ENCODE assay signal across 17 cellular contexts in the genomic region with DNA sequence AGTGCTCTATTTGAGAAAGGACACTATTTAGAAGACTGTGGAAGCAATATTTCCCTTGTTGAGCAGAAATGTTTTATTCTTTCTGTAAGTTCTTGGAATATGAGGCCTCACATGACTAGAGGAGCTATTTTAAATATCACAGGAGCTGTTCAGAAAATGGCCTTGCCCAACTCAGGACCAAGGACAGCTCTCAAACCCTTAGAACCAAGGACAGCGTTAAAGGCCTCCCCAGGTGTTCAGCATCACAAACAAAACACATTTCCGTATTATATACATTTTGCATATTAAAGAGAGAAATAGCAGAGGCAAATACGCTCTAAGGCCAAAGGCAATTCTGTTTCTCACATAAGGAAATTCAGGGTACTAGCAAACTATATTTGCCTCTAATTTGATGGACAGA.
DNase-seq lines count a peak whose midpoint lies in the region; ATAC-seq and TF ChIP-seq lines count a peak whose summit lies in the region.
"Had no signal": no experiment of that assay in that cellular context is flagged by ENCODE, and none has a peak within 500 bp of the region (broad histone marks: within the 10 kb centered on the region; RNA-seq: fewer than 3 reads in every experiment).

No MANE protein-coding gene starts in this region.

- H3K79me2 ChIP-seq in DND-41 (ENCODE audit: insufficient read depth, low read length), result no peaks in the 10 kb centered on the region

- DNase-seq in DND-41 (peak; percentile 69), IMR-90 (peak; percentile 3), SJCRH30 (peak; percentile 53 to 82), iPS-NIHi7 (ENCODE audit: extremely low spot score) (peak; percentile 81), NCI-H1092 treated with DMSO at 0.1 percent for 48 hours (lab: John Stamatoyannopoulos, UW) (no peak), posterior cingulate gyrus (no peak)
- no peak for DNase-seq in natural killer cell treated with Interleukin-12 subunit alpha and Interleukin-12 subunit beta and Interleukin-15 and Interleukin-18, amount 100 ng/mL, for 72 hours (ENCODE audit: low spot score)
- DNase-seq: activated CD4-positive, alpha-beta T cell treated with anti-CD3 and anti-CD28 coated beads for 48 hours; activated T-cell treated with anti-CD3 and anti-CD28 coated beads, Interleukin-2, amount 50 U/mL, for 72 hours; aorta; NCI-H1694; NCI-H774; stomach; T-helper 1 cell had no signal

- H4K8ac ChIP-seq in IMR-90 (ENCODE audit: low read depth in 2 of 2, low read length in 2 of 2), result no peak overlapping the region

- H4K20me1 ChIP-seq in DND-41 (ENCODE audit: insufficient read depth, low read length) (no peaks in the 10 kb centered on the region), IMR-90 (ENCODE audit: insufficient read depth, low read length) (no peaks in the 10 kb centered on the region)

- H2BK15ac ChIP-seq in IMR-90 (ENCODE audit: low read depth, low read length), result no peak overlapping the region

- H2AK9ac ChIP-seq in IMR-90 (replicated peaks; ENCODE audit: low read depth, low read length, poor library complexity), result no peak overlapping the region

- no peak overlapping the region for H2BK120ac ChIP-seq in IMR-90 (ENCODE audit: low read depth, low read length)

- H3K4me2 ChIP-seq in DND-41 (ENCODE audit: insufficient read depth, low read length), result no peak overlapping the region
- H3K4me2 ChIP-seq in IMR-90 (ENCODE audit: low read depth, low read length), result no peak overlapping the region

- no peak overlapping the region for H3K14ac ChIP-seq in IMR-90 (replicated peaks; ENCODE audit: low read depth, low read length)

- H3K9me3 ChIP-seq in DND-41 (ENCODE audit: insufficient read depth, low read length, severe bottlenecking), result no peaks in the 10 kb centered on the region
- H3K9me3 ChIP-seq in IMR-90 (ENCODE audit: control insufficient read depth, insufficient read depth, low read length), result peaks cover 16% of the 10 kb centered on the region
- no peaks in the 10 kb centered on the region for H3K9me3 ChIP-seq in SJCRH30 (replicated peaks)

- H2AK5ac ChIP-seq in IMR-90 (ENCODE audit: low read depth, low read length), result no peak overlapping the region

- CTCF ChIA-PET in IMR-90 (lab: Yijun Ruan, JAX), result no interaction called here

- no peaks in the 10 kb centered on the region for H3K4me1 ChIP-seq in DND-41 (ENCODE audit: insufficient read depth, low read length)
- H3K4me1 ChIP-seq in IMR-90 (ENCODE audit: control insufficient read depth, insufficient read depth, low read length), result no peaks in the 10 kb centered on the region
- H3K4me1 ChIP-seq in SJCRH30, result no peaks in the 10 kb centered on the region
- H3K4me1 ChIP-seq: stomach had no signal

- in situ Hi-C loops in IMR-90 (cut with MboI; ENCODE audit: low sequenced_read_pairs), result no loop called here

- peak; percentile 83 for ATAC-seq in DND-41 (ENCODE audit: insufficient read depth, low read depth)
- no peak for ATAC-seq in IMR-90 (ENCODE audit: low read depth)
- no peak for ATAC-seq in natural killer cell treated with Interleukin-12 subunit alpha and Interleukin-12 subunit beta and Interleukin-15 and Interleukin-18, amount 100 ng/mL, for 72 hours
- ATAC-seq in GM21619 (IDR thresholded peaks at IDR 0.05; ENCODE audit: unreplicated experiment), result no peak
- ATAC-seq: activated T-cell treated with anti-CD3 and anti-CD28 coated beads, Interleukin-2, amount 50 U/mL, for 72 hours; sciatic nerve had no signal

- no peaks in the 10 kb centered on the region for H3K4me1 Mint-ChIP-seq in natural killer cell treated with Interleukin-12 subunit alpha and Interleukin-12 subunit beta and Interleukin-15 and Interleukin-18, amount 100 ng/mL, for 72 hours (ENCODE audit: low read depth in 2 of 2)
- H3K4me1 Mint-ChIP-seq: B cell had no signal

- no peaks in the 10 kb centered on the region for H3K9me3 Mint-ChIP-seq in natural killer cell treated with Interleukin-12 subunit alpha and Interleukin-12 subunit beta and Interleukin-15 and Interleukin-18, amount 100 ng/mL, for 72 hours

- no peak overlapping the region for H3K18ac ChIP-seq in IMR-90 (ENCODE audit: low read depth, low read length)

- dilution Hi-C loops in IMR-90 (cut with HindIII; ENCODE audit: low sequenced_read_pairs, unreplicated experiment), result no loop called here

- no peak for TF ChIP-seq RAD21 in IMR-90 (IDR thresholded peaks at IDR 0.05; ENCODE audit: low read length)

- H2BK20ac ChIP-seq in IMR-90 (ENCODE audit: low read depth, low read length), result no peak overlapping the region

- no peak overlapping the region for H4K5ac ChIP-seq in IMR-90 (ENCODE audit: low read depth, low read length)

- H3K23ac ChIP-seq in IMR-90 (ENCODE audit: low read depth, low read length), result no peak overlapping the region

- no peak overlapping the region for H3K9ac ChIP-seq in DND-41 (ENCODE audit: low read depth, low read length)
- H3K9ac ChIP-seq in IMR-90 (ENCODE audit: low read depth, low read length), result no peak overlapping the region

- H3K36me3 Mint-ChIP-seq in natural killer cell treated with Interleukin-12 subunit alpha and Interleukin-12 subunit beta and Interleukin-15 and Interleukin-18, amount 100 ng/mL, for 72 hours, result no peaks in the 10 kb centered on the region

- no peak overlapping the region for H3K4ac ChIP-seq in IMR-90 (ENCODE audit: low read depth, low read length)

- TF ChIP-seq CTCF in DND-41 (IDR thresholded peaks at IDR 0.05; ENCODE audit: borderline replicate concordance, extremely low read depth, low read length, poor library complexity, severe bottlenecking) (no peak), IMR-90 (conservative IDR thresholded peaks at IDR 0.05; ENCODE audit: low read depth, low read length) (no peak)

- no peak overlapping the region for H3K4me3 ChIP-seq in DND-41 (ENCODE audit: low read depth in 1 of 2, low read length in 2 of 2)
- H3K4me3 ChIP-seq in IMR-90 (ENCODE audit: insufficient read depth, low read depth, low read length), result no peak overlapping the region
- H3K4me3 ChIP-seq in SJCRH30, result no peak overlapping the region
- H3K4me3 ChIP-seq: stomach had no signal

- TF ChIP-seq POLR2A in IMR-90 (IDR thresholded peaks at IDR 0.05; ENCODE audit: low read depth, low read length), result no peak

- H3K27me3 ChIP-seq in DND-41 (ENCODE audit: insufficient read depth, low read length, poor library complexity), result no peaks in the 10 kb centered on the region
- no peaks in the 10 kb centered on the region for H3K27me3 ChIP-seq in IMR-90 (ENCODE audit: control insufficient read depth, insufficient read depth, low read length)
- H3K27me3 ChIP-seq in SJCRH30, result no peaks in the 10 kb centered on the region; the same call in 1 of the 2 replicates
- H3K27me3 ChIP-seq: stomach had no signal

- WGBS in IMR-90 (ENCODE audit: extremely low coverage in 2 of 2, insufficient read length in 1 of 2), 2 experiments, result no CpG with 5 or more reads among the region's 3 CpGs

- no peak overlapping the region for H2AFZ ChIP-seq in DND-41 (ENCODE audit: low read depth, low read length)
- no peak overlapping the region for H2AFZ ChIP-seq in IMR-90 (replicated peaks; ENCODE audit: low read length, poor library complexity)

- H3K4me3 Mint-ChIP-seq in natural killer cell treated with Interleukin-12 subunit alpha and Interleukin-12 subunit beta and Interleukin-15 and Interleukin-18, amount 100 ng/mL, for 72 hours, result no peak overlapping the region
- H3K4me3 Mint-ChIP-seq: activated T-cell treated with anti-CD3 and anti-CD28 coated beads, Interleukin-2, amount 50 U/mL, for 72 hours; B cell had no signal

- H2BK5ac ChIP-seq in IMR-90 (ENCODE audit: low read depth, low read length, poor library complexity, severe bottlenecking), result no peak overlapping the region

- H3K9me1 ChIP-seq in IMR-90 (ENCODE audit: insufficient read depth, low read length), result no peaks in the 10 kb centered on the region

- H4K91ac ChIP-seq in IMR-90 (ENCODE audit: insufficient read depth, low read depth, low read length), result no peak overlapping the region

- H3K27me3 Mint-ChIP-seq in natural killer cell treated with Interleukin-12 subunit alpha and Interleukin-12 subunit beta and Interleukin-15 and Interleukin-18, amount 100 ng/mL, for 72 hours, result peaks cover 10 to 18% of the 10 kb centered on the region in 2 donors
- H3K27me3 Mint-ChIP-seq: B cell had no signal

- BruUV-seq in IMR-90 (replicated peaks; lab: Mats Ljungman, UMichigan), result no TSS peak

- no peak overlapping the region for H3K56ac ChIP-seq in IMR-90 (ENCODE audit: extremely low read depth, insufficient read depth, low read length)

- POLR2A ChIA-PET in IMR-90 (lab: Charles Lee; ENCODE audit: unreplicated experiment), result no interaction called here

- H3K27ac ChIP-seq in DND-41 (ENCODE audit: low read length) (no peak overlapping the region), IMR-90 (ENCODE audit: insufficient read depth, low read length) (no peak overlapping the region), SJCRH30 (no peak overlapping the region)
- H3K27ac ChIP-seq: stomach had no signal

- H3K36me3 ChIP-seq in DND-41 (ENCODE audit: insufficient read depth, low read length), result no peaks in the 10 kb centered on the region
- no peaks in the 10 kb centered on the region for H3K36me3 ChIP-seq in IMR-90 (ENCODE audit: control insufficient read depth, insufficient read depth, low read length)
- no peaks in the 10 kb centered on the region for H3K36me3 ChIP-seq in SJCRH30
- H3K36me3 ChIP-seq: stomach had no signal

- no peak overlapping the region for H3K27ac Mint-ChIP-seq in natural killer cell treated with Interleukin-12 subunit alpha and Interleukin-12 subunit beta and Interleukin-15 and Interleukin-18, amount 100 ng/mL, for 72 hours
- H3K27ac Mint-ChIP-seq: activated T-cell treated with anti-CD3 and anti-CD28 coated beads, Interleukin-2, amount 50 U/mL, for 72 hours; B cell had no signal

- intact Hi-C loops in IMR-90 (cut with micrococcal nuclease) (no loop called here), posterior cingulate gyrus (cut with DNase I) (no loop called here)

- no peaks in the 10 kb centered on the region for H3K79me1 ChIP-seq in IMR-90 (ENCODE audit: low read depth in 1 of 2, low read length in 2 of 2)

TF ChIP-seq in IMR-90, 13 proteins besides CTCF, POLR2A, EP300 and RAD21 (continues in another document):
- TF ChIP-seq, protein P1, sequence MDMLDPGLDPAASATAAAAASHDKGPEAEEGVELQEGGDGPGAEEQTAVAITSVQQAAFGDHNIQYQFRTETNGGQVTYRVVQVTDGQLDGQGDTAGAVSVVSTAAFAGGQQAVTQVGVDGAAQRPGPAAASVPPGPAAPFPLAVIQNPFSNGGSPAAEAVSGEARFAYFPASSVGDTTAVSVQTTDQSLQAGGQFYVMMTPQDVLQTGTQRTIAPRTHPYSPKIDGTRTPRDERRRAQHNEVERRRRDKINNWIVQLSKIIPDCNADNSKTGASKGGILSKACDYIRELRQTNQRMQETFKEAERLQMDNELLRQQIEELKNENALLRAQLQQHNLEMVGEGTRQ (IDR thresholded peaks at IDR 0.05; ENCODE audit: low read depth, low read length), result no peak
- no peak for TF ChIP-seq NFE2L2 (IDR thresholded peaks at IDR 0.05; ENCODE audit: low read depth, low read length)
- no peak for TF ChIP-seq SMC3 (IDR thresholded peaks at IDR 0.05; ENCODE audit: low read depth, low read length)
- no peak for TF ChIP-seq RFX5 (IDR thresholded peaks at IDR 0.05; ENCODE audit: low read depth, low read length)
- no peak for TF ChIP-seq RCOR1 (IDR thresholded peaks at IDR 0.05; ENCODE audit: insufficient replicate concordance, low read length)
- no peak for TF ChIP-seq CHD1 (IDR thresholded peaks at IDR 0.05; ENCODE audit: low read depth, low read length)
- TF ChIP-seq FOS (IDR thresholded peaks at IDR 0.05; ENCODE audit: low read depth, low read length), result no peak

Comparison
In these comparisons a context has a peak if more than half of its experiments do, and no peak if none do; other contexts are left out.
1. DNase-seq: peak in DND-41 (single experiment), IMR-90 (single experiment), SJCRH30 (2 of 2) and iPS-NIHi7 (single experiment); none in natural killer cell treated with Interleukin-12 subunit alpha and Interleukin-12 subunit beta and Interleukin-15 and Interleukin-18, amount 100 ng/mL, for 72 hours (single experiment), NCI-H1092 treated with DMSO at 0.1 percent for 48 hours (single experiment) and posterior cingulate gyrus (0 of 10).